In genomic region chr17:50687200-50688066, GRCh38 we compare ENCODE assay signal across 11 cellular contexts. TPM values are rescaled to one million over a fixed set of nuclear protein-coding genes. Genes with fewer than 3 reads are reported as not detected.
DNase-seq lines count a peak whose midpoint lies in the region; ATAC-seq and TF ChIP-seq lines count a peak whose summit lies in the region.
"Had no signal": no experiment of that assay in that cellular context is flagged by ENCODE, and none has a peak within 500 bp of the region (broad histone marks: within the 10 kb centered on the region; RNA-seq: fewer than 3 reads in every experiment).

No MANE protein-coding gene starts in this region.

- H3K4me1 ChIP-seq in gastroesophageal sphincter = peaks cover 0 to 57% (median 16%) of the 10 kb centered on the region in 3 donors

- ATAC-seq in SK-N-SH treated with all-trans-retinoic acid at 6 μM for 48 hours (peak; percentile 3), gastroesophageal sphincter (peak; percentile 73), GM18511 (IDR thresholded peaks at IDR 0.05; ENCODE audit: unreplicated experiment) (no peak), HG02759 (IDR thresholded peaks at IDR 0.05; ENCODE audit: unreplicated experiment) (no peak)
- no peak for ATAC-seq in stimulated activated naive B cell treated with anti-CD40 and anti-IgM and Interleukin-4, amounts not matched to agents 10 μg/mL and 1 μg/mL and 100 μg/mL, for 72 hours (replicated peaks)
- ATAC-seq: activated CD4-positive, alpha-beta T cell treated with anti-CD3 and anti-CD28 coated beads for 36 hours had no signal

- no peak overlapping the region for H3K4me3 Mint-ChIP-seq in progenitor cell of endocrine pancreas (ENCODE audit: low read depth)
- H3K4me3 Mint-ChIP-seq in stimulated activated naive B cell treated with anti-CD40 and anti-IgM and Interleukin-4, amounts not matched to agents 10 μg/mL and 1 μg/mL and 100 μg/mL, for 72 hours = no peak overlapping the region
- H3K4me3 Mint-ChIP-seq: activated CD4-positive, alpha-beta T cell treated with anti-CD3 and anti-CD28 coated beads for 36 hours; activated naive CD8-positive, alpha-beta T cell had no signal

- no peaks in the 10 kb centered on the region for H3K27me3 Mint-ChIP-seq in progenitor cell of endocrine pancreas
- H3K27me3 Mint-ChIP-seq in stimulated activated naive B cell treated with anti-CD40 and anti-IgM and Interleukin-4, amounts not matched to agents 10 μg/mL and 1 μg/mL and 100 μg/mL, for 72 hours = peaks cover 5 to 7% of the 10 kb centered on the region in 2 donors
- H3K27me3 Mint-ChIP-seq: activated CD4-positive, alpha-beta T cell treated with anti-CD3 and anti-CD28 coated beads for 36 hours; activated naive CD8-positive, alpha-beta T cell had no signal

- H3K27ac Mint-ChIP-seq in progenitor cell of endocrine pancreas = peak overlapping the region; percentile 89
- H3K27ac Mint-ChIP-seq in stimulated activated naive B cell treated with anti-CD40 and anti-IgM and Interleukin-4, amounts not matched to agents 10 μg/mL and 1 μg/mL and 100 μg/mL, for 72 hours = no peak overlapping the region
- H3K27ac Mint-ChIP-seq: activated CD4-positive, alpha-beta T cell treated with anti-CD3 and anti-CD28 coated beads for 36 hours; activated naive CD8-positive, alpha-beta T cell had no signal

- no peak for TF ChIP-seq EP300 in gastroesophageal sphincter (IDR thresholded peaks at IDR 0.05)

- TF ChIP-seq POLR2A in gastroesophageal sphincter (IDR thresholded peaks at IDR 0.05) = no peak

- H3K9me3 Mint-ChIP-seq in progenitor cell of endocrine pancreas (ENCODE audit: low read depth) = no peaks in the 10 kb centered on the region
- no peaks in the 10 kb centered on the region for H3K9me3 Mint-ChIP-seq in stimulated activated naive B cell treated with anti-CD40 and anti-IgM and Interleukin-4, amounts not matched to agents 10 μg/mL and 1 μg/mL and 100 μg/mL, for 72 hours

- H3K9me3 ChIP-seq in gastroesophageal sphincter = no peaks in the 10 kb centered on the region

- no peak overlapping the region for H3K4me3 ChIP-seq in gastroesophageal sphincter

- H3K4me1 Mint-ChIP-seq in progenitor cell of endocrine pancreas (ENCODE audit: low read depth) = peaks cover 63% of the 10 kb centered on the region
- no peaks in the 10 kb centered on the region for H3K4me1 Mint-ChIP-seq in stimulated activated naive B cell treated with anti-CD40 and anti-IgM and Interleukin-4, amounts not matched to agents 10 μg/mL and 1 μg/mL and 100 μg/mL, for 72 hours
- H3K4me1 Mint-ChIP-seq: activated CD4-positive, alpha-beta T cell treated with anti-CD3 and anti-CD28 coated beads for 36 hours had no signal

- in situ Hi-C loops in G401 (cut with HindIII; ENCODE audit: low sequenced_read_pairs) = no loop called here

- TF ChIP-seq CTCF in gastroesophageal sphincter (IDR thresholded peaks at IDR 0.05) = no peak
- no peak for TF ChIP-seq CTCF in progenitor cell of endocrine pancreas (IDR thresholded peaks at IDR 0.05; ENCODE audit: unreplicated experiment)

- peaks cover 0 to under 1% of the 10 kb centered on the region in 2 donors for H3K36me3 ChIP-seq in gastroesophageal sphincter

- peak; percentile 64 for DNase-seq in G401 (ENCODE audit: low spot score)
- DNase-seq in progenitor cell of endocrine pancreas (ENCODE audit: low spot score, unreplicated experiment) = no peak
- no peak for DNase-seq in stimulated activated naive B cell treated with anti-CD40 and anti-IgM and Interleukin-4, amounts not matched to agents 10 μg/mL and 1 μg/mL and 100 μg/mL, for 72 hours
- DNase-seq in stimulated activated CD4-positive, alpha-beta T cell treated with anti-CD3 and anti-CD28 coated beads, Interleukin-2, amount 100 ng/mL, for 24 hours = no peak
- DNase-seq: activated CD4-positive, alpha-beta T cell treated with anti-CD3 and anti-CD28 coated beads for 36 hours; erythroblast had no signal

- peak overlapping the region; percentile 58 to 86 (median 76) for H3K27ac ChIP-seq in gastroesophageal sphincter

- no peaks in the 10 kb centered on the region for H3K36me3 Mint-ChIP-seq in progenitor cell of endocrine pancreas (ENCODE audit: insufficient read depth)
- H3K36me3 Mint-ChIP-seq in stimulated activated naive B cell treated with anti-CD40 and anti-IgM and Interleukin-4, amounts not matched to agents 10 μg/mL and 1 μg/mL and 100 μg/mL, for 72 hours = peaks cover 0 to 6% of the 10 kb centered on the region in 2 donors
- H3K36me3 Mint-ChIP-seq: activated naive CD8-positive, alpha-beta T cell had no signal

- no peaks in the 10 kb centered on the region for H3K27me3 ChIP-seq in gastroesophageal sphincter

- WGBS in gastroesophageal sphincter (ENCODE audit: low coverage in 1 of 2), 2 donors = 71 to 83% methylated on average over 3 to 10 of the region's 16 CpGs

TF ChIP-seq in SK-N-SH treated with all-trans-retinoic acid at 6 μM for 48 hours, 23 proteins besides CTCF, POLR2A, EP300 and RAD21:
- TF ChIP-seq SNAI2 (CRISPR knock-in tag; IDR thresholded peaks at IDR 0.05) (peak; percentile 3; the same call in 1 of the 2 replicates), RARB (CRISPR knock-in tag; IDR thresholded peaks at IDR 0.05) (no peak)

RNA-seq across cellular contexts. Expression of gene ANKRD40, which starts 20.3 kb away (rescaled TPM):
- 32.1 and 49.0 TPM in 2 replicates for total RNA-seq in G401 (2014; rRNA removed; shearing (Covaris generic))
- total RNA-seq in gastroesophageal sphincter = 100 to 1,000 TPM in 1 of 4 donors, 10 to 100 TPM in 3; 65.8 to 125 (median 89.2) TPM
- total RNA-seq in progenitor cell of endocrine pancreas = 39.0 and 39.2 TPM in 2 replicates

RNA-seq across cellular contexts. Expression of gene LUC7L3, which starts 32.0 kb away (rescaled TPM):
- total RNA-seq in G401 (2014; rRNA removed; shearing (Covaris generic)) = 15.0 and 26.3 TPM in 2 replicates
- 100 to 1,000 TPM in 1 of 4 donors, 10 to 100 TPM in 3; 40.1 to 134 (median 54.6) TPM for total RNA-seq in gastroesophageal sphincter
- 168 and 184 TPM in 2 replicates for total RNA-seq in progenitor cell of endocrine pancreas

RNA-seq across cellular contexts. Expression of gene ABCC3, which starts 52.8 kb away (rescaled TPM):
- total RNA-seq in G401 (2014; rRNA removed; shearing (Covaris generic)) = not detected in 2 replicates
- 10 to 100 TPM in 1 of 4 donors, 1 to 10 TPM in 3; 2.0 to 18.7 (median 5.1) TPM for total RNA-seq in gastroesophageal sphincter
- total RNA-seq in progenitor cell of endocrine pancreas = 1.6 and 2.3 TPM in 2 replicates
- total RNA-seq: activated CD4-positive, alpha-beta T cell treated with anti-CD3 and anti-CD28 coated beads for 36 hours had no signal

Comparison
In these comparisons a context has a peak if more than half of its experiments do, and no peak if none do; other contexts are left out.
1. ATAC-seq: peak in SK-N-SH treated with all-trans-retinoic acid at 6 μM for 48 hours (single experiment) and gastroesophageal sphincter (single experiment); none in GM18511 (single experiment), stimulated activated naive B cell treated with anti-CD40 and anti-IgM and Interleukin-4, amounts not matched to agents 10 μg/mL and 1 μg/mL and 100 μg/mL, for 72 hours (0 of 2) and HG02759 (single experiment).